In the genomic region with DNA sequence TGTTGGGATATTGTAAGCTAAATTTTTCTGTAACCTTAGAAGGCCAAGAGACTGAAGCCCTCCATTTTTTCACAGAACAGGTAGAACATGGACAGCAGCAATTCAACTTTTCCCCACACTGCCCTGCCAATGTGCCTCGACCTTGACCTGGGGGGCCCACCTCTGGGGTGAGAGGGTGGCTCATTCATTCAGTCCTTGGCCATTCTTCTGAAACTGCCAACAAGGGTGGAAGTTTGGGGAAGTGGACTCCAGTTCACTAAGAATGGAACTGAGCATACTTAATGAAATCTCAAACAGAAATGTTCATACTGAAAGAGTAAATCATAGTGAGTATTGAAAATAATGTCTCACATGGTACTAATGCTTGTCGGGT, we compare ENCODE assay signal across 8 cellular contexts. TPM values are rescaled to one million over a fixed set of nuclear protein-coding genes. Genes with fewer than 3 reads are reported as not detected.
DNase-seq lines count a peak whose midpoint lies in the region; ATAC-seq and TF ChIP-seq lines count a peak whose summit lies in the region.

No MANE protein-coding gene starts in this region.

- no peak for TF ChIP-seq CTCF in GM12865 (IDR thresholded peaks at IDR 0.05; ENCODE audit: insufficient read depth, low read depth, low read length, missing control alignments)

- H3K9ac ChIP-seq in rectal smooth muscle tissue (ENCODE audit: low read length), result no peak overlapping the region

- H3K9me3 ChIP-seq in SJSA1 (replicated peaks) (no peaks in the 10 kb centered on the region), esophagus (ENCODE audit: control insufficient read depth in 2 of 2, insufficient read depth in 1 of 2, low read depth in 1 of 2, low read length in 1 of 2) (no peaks in the 10 kb centered on the region)

- H3K36me3 ChIP-seq in SJSA1 (peaks cover 57% of the 10 kb centered on the region), esophagus (ENCODE audit: control insufficient read depth in 2 of 2, insufficient read depth in 2 of 2, low read length in 1 of 2) (peaks cover 0 to 6% of the 10 kb centered on the region in 2 donors), rectal smooth muscle tissue (ENCODE audit: control insufficient read depth, insufficient read depth, low read length) (peaks cover 8% of the 10 kb centered on the region)

- H3K27ac ChIP-seq in SJSA1 (no peak overlapping the region), esophagus (ENCODE audit: low read depth in 2 of 2, low read length in 1 of 2) (peak overlapping the region; percentile 14 to 37), rectal smooth muscle tissue (ENCODE audit: low read depth, low read length) (no peak overlapping the region)

- H3K4me1 ChIP-seq in SJSA1 (replicated peaks) (peaks cover 20% of the 10 kb centered on the region), esophagus (ENCODE audit: control insufficient read depth in 2 of 2, insufficient read depth in 2 of 2, low read length in 1 of 2) (peaks cover 2% of the 10 kb centered on the region in 2 donors), rectal smooth muscle tissue (ENCODE audit: control insufficient read depth, insufficient read depth, low read length) (peaks cover 3% of the 10 kb centered on the region)

- H3K27me3 ChIP-seq in SJSA1 (replicated peaks) (no peaks in the 10 kb centered on the region), esophagus (ENCODE audit: control insufficient read depth in 1 of 2, insufficient read depth in 2 of 2, low read length in 2 of 2) (no peaks in the 10 kb centered on the region), rectal smooth muscle tissue (ENCODE audit: control insufficient read depth, insufficient read depth, low read length) (no peaks in the 10 kb centered on the region)

- peak; percentile 37 for DNase-seq in GM12865 (ENCODE audit: low read depth)
- no peak for DNase-seq in SJSA1 (ENCODE audit: low read depth in 1 of 2, low spot score in 2 of 2)
- DNase-seq in 8988T, result no peak
- no peak for DNase-seq in D341Med (ENCODE audit: low spot score)
- DNase-seq in activated CD8-positive, alpha-beta memory T cell treated with anti-CD3 and anti-CD28 coated beads, Interleukin-2, amount 50 U/mL, for 48 hours, result no peak

- WGBS in esophagus, 2 donors, result 41 to 53% methylated on average over 2 of the region's 2 CpGs

- no peak for ATAC-seq in HG02623 (IDR thresholded peaks at IDR 0.05; ENCODE audit: unreplicated experiment)

- H3K4me3 ChIP-seq in GM12865 (ENCODE audit: low read depth, low read length) (peak overlapping the region; percentile 100), SJSA1 (peak overlapping the region; percentile 58), esophagus (ENCODE audit: low read depth in 1 of 2, low read length in 2 of 2) (peak overlapping the region; percentile 26 to 78), rectal smooth muscle tissue (ENCODE audit: low read length) (peak overlapping the region; percentile 77)

RNA-seq across cellular contexts. Expression of a gene that starts 1.1 kb away (rescaled TPM):
- 474 and 513 TPM in 2 replicates for total RNA-seq in SJSA1 (2014; rRNA removed; shearing (Covaris generic))
- 1,000 to 10,000 TPM in 1 of 2 donors, 100 to 1,000 TPM in 1; 803 to 1,031 TPM for polyA plus RNA-seq in esophagus

RNA-seq across cellular contexts. Expression of a gene that starts 1.5 kb away (rescaled TPM):
- 162 and 178 TPM in 2 replicates for total RNA-seq in SJSA1 (2014; rRNA removed; shearing (Covaris generic))
- polyA plus RNA-seq in esophagus, result 10 to 100 TPM; 20.7 to 40.9 TPM

Comparison
In these comparisons a context has a peak if more than half of its experiments do, and no peak if none do; other contexts are left out.
1. H3K27ac ChIP-seq: peak in esophagus (2 of 2); none in SJSA1 (single experiment) and rectal smooth muscle tissue (single experiment).
2. Peak in every context shown above with its lines, with median percentiles within 50 percentile points of each other: H3K4me3 ChIP-seq.